ENCODE assay signal across 8 cellular contexts in the genomic region with DNA sequence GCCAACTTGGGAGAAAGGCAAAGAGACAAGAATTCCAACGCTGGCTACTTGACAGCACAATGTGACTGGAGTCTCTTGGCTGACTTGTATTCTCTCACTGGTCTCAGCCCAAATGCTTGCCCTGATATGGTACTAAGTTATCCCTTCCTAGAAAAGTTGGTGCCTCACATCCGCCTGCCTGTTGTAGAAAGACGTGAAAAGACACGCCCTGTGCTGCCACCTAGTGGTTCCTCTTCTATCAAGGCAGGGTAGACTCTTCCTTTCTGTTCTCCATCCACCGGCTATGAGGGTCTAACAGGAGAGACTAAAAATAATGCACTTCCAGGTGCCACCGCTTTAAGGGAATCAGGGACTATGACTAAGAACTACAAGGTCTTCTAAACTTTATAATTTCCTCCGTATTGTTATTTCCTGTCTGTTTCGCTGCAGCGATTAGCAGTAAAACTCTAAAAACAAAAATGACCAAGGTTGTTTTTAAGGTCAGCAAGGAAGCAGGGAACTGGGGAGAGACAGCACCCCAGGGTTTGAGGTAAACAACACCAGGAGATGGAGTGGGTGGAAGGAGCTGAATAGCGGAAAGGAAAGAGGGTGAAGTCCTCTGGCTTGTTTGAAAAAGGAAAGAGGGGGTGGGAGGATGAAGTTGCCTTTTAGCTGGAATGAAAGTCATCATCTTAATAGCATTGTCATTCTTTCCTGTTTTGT.
A peak's percentile ranks its signal among the peaks of the same experiment; 100 is the strongest.
DNase-seq lines count a peak whose midpoint lies in the region; ATAC-seq, FAIRE-seq and TF ChIP-seq lines count a peak whose summit lies in the region.

No MANE protein-coding gene starts in this region.

- H3K27ac ChIP-seq in A549 (no peak overlapping the region; a peak in 1 of 6 replicates), OCI-LY1 (ENCODE audit: low read depth, low read length, poor library complexity, severe bottlenecking) (no peak overlapping the region), muscle layer of colon (ENCODE audit: low read depth, low read length) (peak overlapping the region; percentile 48)

- CTCF ChIA-PET in A549 (lab: Yijun Ruan, JAX) = interaction anchor here (0.7 to 19.4 kb wide), 53 partner anchors 11 to 277 kb away, joined by 3 to 385 read pairs (median 4); a partner anchor contains a TSS

- H3K4me3 ChIP-seq in A549 (no peak overlapping the region), OCI-LY1 (ENCODE audit: low read depth, low read length, poor library complexity, severe bottlenecking) (no peak overlapping the region), muscle layer of colon (ENCODE audit: low read depth in 1 of 2, low read length in 2 of 2) (no peak overlapping the region)

- 14% methylated on average over 10 of the region's 10 CpGs for WGBS in A549 (ENCODE audit: missing lambda C conversion rate)

- no peaks in the 10 kb centered on the region for H4K20me1 ChIP-seq in OCI-LY1 (ENCODE audit: insufficient read depth, low read length)

- TF ChIP-seq RAD21 in A549 (conservative IDR thresholded peaks at IDR 0.05 in 1 of 2, IDR thresholded peaks at IDR 0.05 in 1 of 2) (peak; percentile 93 to 95), Ishikawa (IDR thresholded peaks at IDR 0.05; ENCODE audit: low read depth) (peak; percentile 92)

- H3K9ac ChIP-seq in OCI-LY1 (ENCODE audit: low read length) (no peak overlapping the region), muscle layer of colon (ENCODE audit: low read length) (peak overlapping the region; percentile 16)

- H3K4me1 ChIP-seq in A549 (no peaks in the 10 kb centered on the region; the same call in 2 of the 3 replicates), OCI-LY1 (ENCODE audit: insufficient read depth, low read length, severe bottlenecking) (no peaks in the 10 kb centered on the region), muscle layer of colon (ENCODE audit: insufficient read depth, low read length) (peaks cover 17% of the 10 kb centered on the region)

- POLR2A ChIA-PET in A549 (lab: Yijun Ruan, JAX) = no interaction called here

- TF ChIP-seq CTCF in A549 (IDR thresholded peaks at IDR 0.05) = peak; percentile 96
- peak; percentile 82 for TF ChIP-seq CTCF in OCI-LY1 (IDR thresholded peaks at IDR 0.05; ENCODE audit: low read length)

- DNase-seq in A549 (ENCODE audit: low read depth in 1 of 2, low spot score in 1 of 2) = peak; percentile 88 to 89
- DNase-seq in activated CD8-positive, alpha-beta memory T cell treated with anti-CD3 and anti-CD28 coated beads, Interleukin-2, amount 50 U/mL, for 4 hours = peak; percentile 86
- peak; percentile 86 for DNase-seq in epidermal melanocyte (ENCODE audit: insufficient read length, low spot score)
- peak; percentile 60 to 84 for DNase-seq in stimulated activated CD8-positive, alpha-beta memory T cell treated with anti-CD3 and anti-CD28 coated beads, Interleukin-4, amount 100 ng/mL, for 4 hours (ENCODE audit: low read depth in 2 of 2, low spot score in 1 of 2)

- H2AFZ ChIP-seq in OCI-LY1 (ENCODE audit: low read length) = no peak overlapping the region

- H3K27me3 ChIP-seq in OCI-LY1 (ENCODE audit: insufficient read depth, low read length) (no peaks in the 10 kb centered on the region), muscle layer of colon (ENCODE audit: control insufficient read depth in 1 of 2, insufficient read depth in 2 of 2, low read length in 2 of 2) (no peaks in the 10 kb centered on the region)

- peak overlapping the region; percentile 26; the same call in 1 of the 3 replicates for H3K4me2 ChIP-seq in A549
- no peak overlapping the region for H3K4me2 ChIP-seq in OCI-LY1 (ENCODE audit: low read length)

- H3K36me3 ChIP-seq in OCI-LY1 (ENCODE audit: insufficient read depth, low read length) (no peaks in the 10 kb centered on the region), muscle layer of colon (ENCODE audit: insufficient read depth, low read length) (no peaks in the 10 kb centered on the region)

- no peaks in the 10 kb centered on the region for H3F3A ChIP-seq in OCI-LY1 (ENCODE audit: insufficient read depth, low read length)

- H3K9me3 ChIP-seq in A549 (no peaks in the 10 kb centered on the region), OCI-LY1 (ENCODE audit: low read length) (no peaks in the 10 kb centered on the region), muscle layer of colon (ENCODE audit: low read length) (no peaks in the 10 kb centered on the region)

- no peak for TF ChIP-seq EP300 in A549 (IDR thresholded peaks at IDR 0.05)
- no peak for TF ChIP-seq EP300 in Ishikawa (IDR thresholded peaks at IDR 0.05; ENCODE audit: borderline replicate concordance)

- ATAC-seq in A549 (peak; percentile 99 to 100), GM19035 (IDR thresholded peaks at IDR 0.05; ENCODE audit: unreplicated experiment) (peak; percentile 77)

- peak; percentile 56 for FAIRE-seq in A549 (lab: Jason Lieb, UNC)

- no peak for TF ChIP-seq POLR2A in A549 (IDR thresholded peaks at IDR 0.05; ENCODE audit: low read length)

- no peaks in the 10 kb centered on the region for H3K9me2 ChIP-seq in OCI-LY1 (ENCODE audit: low read depth, low read length)

- no peaks in the 10 kb centered on the region for H3K79me2 ChIP-seq in OCI-LY1 (ENCODE audit: insufficient read depth, low read length)

TF ChIP-seq in A549, 52 proteins besides CTCF, POLR2A, EP300 and RAD21 (continues in another document):
- TF ChIP-seq NFE2L2 (conservative IDR thresholded peaks at IDR 0.05; ENCODE audit: low read length) = no peak
- TF ChIP-seq, protein P1, sequence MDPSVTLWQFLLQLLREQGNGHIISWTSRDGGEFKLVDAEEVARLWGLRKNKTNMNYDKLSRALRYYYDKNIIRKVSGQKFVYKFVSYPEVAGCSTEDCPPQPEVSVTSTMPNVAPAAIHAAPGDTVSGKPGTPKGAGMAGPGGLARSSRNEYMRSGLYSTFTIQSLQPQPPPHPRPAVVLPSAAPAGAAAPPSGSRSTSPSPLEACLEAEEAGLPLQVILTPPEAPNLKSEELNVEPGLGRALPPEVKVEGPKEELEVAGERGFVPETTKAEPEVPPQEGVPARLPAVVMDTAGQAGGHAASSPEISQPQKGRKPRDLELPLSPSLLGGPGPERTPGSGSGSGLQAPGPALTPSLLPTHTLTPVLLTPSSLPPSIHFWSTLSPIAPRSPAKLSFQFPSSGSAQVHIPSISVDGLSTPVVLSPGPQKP (IDR thresholded peaks at IDR 0.05; ENCODE audit: low read depth, low read length) = no peak
- peak; percentile 97 for TF ChIP-seq SMC3 (IDR thresholded peaks at IDR 0.05)
- TF ChIP-seq, protein P2, sequence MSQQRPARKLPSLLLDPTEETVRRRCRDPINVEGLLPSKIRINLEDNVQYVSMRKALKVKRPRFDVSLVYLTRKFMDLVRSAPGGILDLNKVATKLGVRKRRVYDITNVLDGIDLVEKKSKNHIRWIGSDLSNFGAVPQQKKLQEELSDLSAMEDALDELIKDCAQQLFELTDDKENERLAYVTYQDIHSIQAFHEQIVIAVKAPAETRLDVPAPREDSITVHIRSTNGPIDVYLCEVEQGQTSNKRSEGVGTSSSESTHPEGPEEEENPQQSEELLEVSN (IDR thresholded peaks at IDR 0.05; ENCODE audit: borderline replicate concordance, low read depth) = no peak
- TF ChIP-seq, protein P3, sequence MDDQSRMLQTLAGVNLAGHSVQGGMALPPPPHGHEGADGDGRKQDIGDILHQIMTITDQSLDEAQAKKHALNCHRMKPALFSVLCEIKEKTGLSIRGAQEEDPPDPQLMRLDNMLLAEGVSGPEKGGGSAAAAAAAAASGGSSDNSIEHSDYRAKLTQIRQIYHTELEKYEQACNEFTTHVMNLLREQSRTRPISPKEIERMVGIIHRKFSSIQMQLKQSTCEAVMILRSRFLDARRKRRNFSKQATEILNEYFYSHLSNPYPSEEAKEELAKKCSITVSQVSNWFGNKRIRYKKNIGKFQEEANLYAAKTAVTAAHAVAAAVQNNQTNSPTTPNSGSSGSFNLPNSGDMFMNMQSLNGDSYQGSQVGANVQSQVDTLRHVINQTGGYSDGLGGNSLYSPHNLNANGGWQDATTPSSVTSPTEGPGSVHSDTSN (IDR thresholded peaks at IDR 0.05) = no peak
- TF ChIP-seq HOXA7 (CRISPR knock-in tag; IDR thresholded peaks at IDR 0.05) = no peak

TF ChIP-seq in Ishikawa, 13 proteins besides CTCF, POLR2A, EP300 and RAD21 (continues in another document):
- no peak for TF ChIP-seq CEBPB (IDR thresholded peaks at IDR 0.05)
- TF ChIP-seq, protein P4, sequence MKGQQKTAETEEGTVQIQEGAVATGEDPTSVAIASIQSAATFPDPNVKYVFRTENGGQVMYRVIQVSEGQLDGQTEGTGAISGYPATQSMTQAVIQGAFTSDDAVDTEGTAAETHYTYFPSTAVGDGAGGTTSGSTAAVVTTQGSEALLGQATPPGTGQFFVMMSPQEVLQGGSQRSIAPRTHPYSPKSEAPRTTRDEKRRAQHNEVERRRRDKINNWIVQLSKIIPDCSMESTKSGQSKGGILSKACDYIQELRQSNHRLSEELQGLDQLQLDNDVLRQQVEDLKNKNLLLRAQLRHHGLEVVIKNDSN (IDR thresholded peaks at IDR 0.05) = no peak
- TF ChIP-seq, protein P5, sequence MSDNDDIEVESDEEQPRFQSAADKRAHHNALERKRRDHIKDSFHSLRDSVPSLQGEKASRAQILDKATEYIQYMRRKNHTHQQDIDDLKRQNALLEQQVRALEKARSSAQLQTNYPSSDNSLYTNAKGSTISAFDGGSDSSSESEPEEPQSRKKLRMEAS (IDR thresholded peaks at IDR 0.05) = no peak
- TF ChIP-seq TEAD4 (IDR thresholded peaks at IDR 0.05) = no peak
- no peak for TF ChIP-seq EGR1 (IDR thresholded peaks at IDR 0.05)
- no peak for TF ChIP-seq TCF12 (IDR thresholded peaks at IDR 0.05; ENCODE audit: low read depth)
